12 cellular contexts compared by ENCODE assay signal in genomic region chr10:75542902-75543301, GRCh38.
DNase-seq lines count a peak whose midpoint lies in the region; ATAC-seq and TF ChIP-seq lines count a peak whose summit lies in the region.
"Had no signal": no experiment of that assay in that cellular context is flagged by ENCODE, and none has a peak within 500 bp of the region (broad histone marks: within the 10 kb centered on the region; RNA-seq: fewer than 3 reads in every experiment).

No MANE protein-coding gene starts in this region.

- intact Hi-C loops in psoas muscle (cut with DNase I) = no loop called here
- intact Hi-C loops in OCI-LY7 (cut with micrococcal nuclease; ENCODE audit: unreplicated experiment) = no loop called here

- no peaks in the 10 kb centered on the region for H4K20me1 ChIP-seq in OCI-LY7 (ENCODE audit: insufficient read depth, low read length)

- H3K4me1 ChIP-seq in psoas muscle (no peaks in the 10 kb centered on the region), OCI-LY7 (ENCODE audit: insufficient read depth, low read length, poor library complexity, severe bottlenecking) (no peaks in the 10 kb centered on the region)

- no peaks in the 10 kb centered on the region for H3K4me1 Mint-ChIP-seq in T-cell

- TF ChIP-seq CTCF in BJ (IDR thresholded peaks at IDR 0.05; ENCODE audit: insufficient read depth, low read depth, low read length) (no peak), psoas muscle (IDR thresholded peaks at IDR 0.05) (no peak), OCI-LY7 (conservative IDR thresholded peaks at IDR 0.05; ENCODE audit: low read length) (no peak)

- no peaks in the 10 kb centered on the region for H3K9me2 ChIP-seq in OCI-LY7 (ENCODE audit: insufficient read depth, low read length)

- no peak overlapping the region for H3K4me2 ChIP-seq in OCI-LY7 (ENCODE audit: low read length)

- CTCF ChIA-PET in BJ (lab: Yijun Ruan, JAX) (no interaction called here), OCI-LY7 (lab: Charles Lee; ENCODE audit: unreplicated experiment) (no interaction called here), T-cell (lab: Charles Lee) (no interaction called here)

- no TSS peak for BruUV-seq in OCI-LY7 (replicated peaks; lab: Mats Ljungman, UMichigan)

- POLR2A ChIA-PET in BJ (lab: Charles Lee) (no interaction called here), OCI-LY7 (lab: Charles Lee) (no interaction called here), T-cell (lab: Charles Lee) (no interaction called here)

- H3K4me3 Mint-ChIP-seq in T-cell = no peak overlapping the region
- H3K4me3 Mint-ChIP-seq: activated T-cell treated with anti-CD3 and anti-CD28 coated beads, Interleukin-2, amount 50 U/mL, for 4 hours; natural killer cell treated with Interleukin-12 subunit alpha and Interleukin-12 subunit beta and Interleukin-15 and Interleukin-18, amount 100 ng/mL, for 72 hours had no signal

- DNase-seq in BJ (ENCODE audit: low read depth) = peak; percentile 6
- DNase-seq in amniotic epithelial cell (ENCODE audit: low read depth) = peak; percentile 65
- DNase-seq in hepatic stellate cell (ENCODE audit: low spot score) = peak; percentile 7
- DNase-seq in psoas muscle = peak; percentile 69
- no peak for DNase-seq in activated CD4-positive, alpha-beta T cell treated with anti-CD3 and anti-CD28 coated beads, Interleukin-2, amount 50 U/mL, for 48 hours
- DNase-seq in OCI-LY7 (ENCODE audit: low spot score) = no peak
- no peak for DNase-seq in T-cell
- DNase-seq: activated T-cell treated with anti-CD3 and anti-CD28 coated beads, Interleukin-2, amount 50 U/mL, for 4 hours; OCI-M1; stimulated activated CD4-positive, alpha-beta T cell treated with anti-CD3 and anti-CD28 coated beads, Interleukin-4, amount 100 ng/mL, for 1 hour had no signal

- peaks cover 24 to 33% of the 10 kb centered on the region in 2 donors for H3K27me3 Mint-ChIP-seq in T-cell

- WGBS in psoas muscle, 3 donors = 25 to 45% (median 37%) methylated on average over 7 of the region's 7 CpGs

- no peaks in the 10 kb centered on the region for H3K9me3 Mint-ChIP-seq in T-cell
- H3K9me3 Mint-ChIP-seq: activated T-cell treated with anti-CD3 and anti-CD28 coated beads, Interleukin-2, amount 50 U/mL, for 4 hours; natural killer cell treated with Interleukin-12 subunit alpha and Interleukin-12 subunit beta and Interleukin-15 and Interleukin-18, amount 100 ng/mL, for 72 hours had no signal

- H3K36me3 ChIP-seq in BJ (ENCODE audit: control insufficient read depth, insufficient read depth, low read length) (no peaks in the 10 kb centered on the region), psoas muscle (ENCODE audit: insufficient read depth in 1 of 2, low read depth in 1 of 2) (no peaks in the 10 kb centered on the region), OCI-LY7 (ENCODE audit: insufficient read depth, low read length) (no peaks in the 10 kb centered on the region)

- no peak overlapping the region for H2AFZ ChIP-seq in OCI-LY7 (ENCODE audit: low read length)

- no peak overlapping the region for H3K27ac Mint-ChIP-seq in T-cell
- H3K27ac Mint-ChIP-seq: natural killer cell treated with Interleukin-12 subunit alpha and Interleukin-12 subunit beta and Interleukin-15 and Interleukin-18, amount 100 ng/mL, for 72 hours had no signal

- H3K79me2 ChIP-seq in OCI-LY7 (ENCODE audit: insufficient read depth, low read depth, low read length) = no peaks in the 10 kb centered on the region

- peak; percentile 28 to 73 (median 70) for ATAC-seq in psoas muscle
- no peak for ATAC-seq in HG02840 (IDR thresholded peaks at IDR 0.05; ENCODE audit: low FRiP score, unreplicated experiment)
- no peak for ATAC-seq in T-cell (replicated peaks in 1 of 4)
- ATAC-seq: activated T-cell treated with anti-CD3 and anti-CD28 coated beads, Interleukin-2, amount 50 U/mL, for 4 hours; natural killer cell treated with Interleukin-12 subunit alpha and Interleukin-12 subunit beta and Interleukin-15 and Interleukin-18, amount 100 ng/mL, for 72 hours had no signal

- H3K4me3 ChIP-seq in BJ (ENCODE audit: low read depth, low read length) (no peak overlapping the region), psoas muscle (no peak overlapping the region), OCI-LY7 (ENCODE audit: low read depth, low read length, poor library complexity, severe bottlenecking) (no peak overlapping the region)

- no peaks in the 10 kb centered on the region for H3K9me3 ChIP-seq in psoas muscle
- H3K9me3 ChIP-seq in OCI-LY7 (ENCODE audit: low read length) = no peaks in the 10 kb centered on the region

- peaks cover 1% of the 10 kb centered on the region for H3K27me3 ChIP-seq in BJ (ENCODE audit: control insufficient read depth, insufficient read depth, low read length)
- peaks cover 0 to 3% (median 0%) of the 10 kb centered on the region in 3 donors for H3K27me3 ChIP-seq in psoas muscle (ENCODE audit: insufficient read depth in 3 of 3, low read length in 2 of 3)

- no peak overlapping the region for H3K27ac ChIP-seq in psoas muscle
- H3K27ac ChIP-seq in OCI-LY7 (ENCODE audit: low read depth, low read length, poor library complexity, severe bottlenecking) = no peak overlapping the region

- H3K36me3 Mint-ChIP-seq in T-cell = no peaks in the 10 kb centered on the region
- H3K36me3 Mint-ChIP-seq: natural killer cell treated with Interleukin-12 subunit alpha and Interleukin-12 subunit beta and Interleukin-15 and Interleukin-18, amount 100 ng/mL, for 72 hours had no signal

Comparison
In these comparisons a context has a peak if more than half of its experiments do, and no peak if none do; other contexts are left out.
1. DNase-seq: peak in BJ (single experiment), amniotic epithelial cell (single experiment), hepatic stellate cell (single experiment) and psoas muscle (2 of 2); none in activated CD4-positive, alpha-beta T cell treated with anti-CD3 and anti-CD28 coated beads, Interleukin-2, amount 50 U/mL, for 48 hours (0 of 2), OCI-LY7 (single experiment) and T-cell (0 of 34).
2. ATAC-seq: peak in psoas muscle (4 of 4); none in HG02840 (single experiment) and T-cell (0 of 4).